11 cellular contexts compared by ENCODE assay signal in the genomic region with DNA sequence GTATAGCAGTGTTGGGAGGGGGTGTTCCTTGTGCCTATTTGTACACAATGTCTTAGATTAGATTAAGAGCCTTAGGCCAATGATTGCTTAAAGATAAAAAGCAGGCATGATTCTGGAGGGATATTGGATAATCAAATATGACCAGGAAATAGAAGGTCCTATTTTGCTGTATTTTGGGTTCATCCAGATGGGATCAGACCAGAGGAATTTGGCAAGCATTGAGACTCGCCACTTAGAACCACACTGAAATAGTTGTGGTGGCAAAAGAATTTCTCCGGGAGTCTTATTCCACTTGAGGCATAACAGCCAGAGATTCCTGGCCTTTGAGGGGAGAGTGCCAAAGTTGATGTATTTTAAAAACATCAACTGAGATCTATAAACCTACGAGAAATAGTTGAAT.
DNase-seq lines count a peak whose midpoint lies in the region; ATAC-seq, FAIRE-seq and TF ChIP-seq lines count a peak whose summit lies in the region.
"Had no signal": no experiment of that assay in that cellular context is flagged by ENCODE, and none has a peak within 500 bp of the region (broad histone marks: within the 10 kb centered on the region; RNA-seq: fewer than 3 reads in every experiment).

No MANE protein-coding gene starts in this region.

- peak; percentile 99 for FAIRE-seq in HTR-8/SVneo (lab: Jason Lieb, UNC)
- no peak for FAIRE-seq in bronchial epithelial cell (lab: Jason Lieb, UNC)
- FAIRE-seq in GM12892 (lab: Jason Lieb, UNC) = no peak
- FAIRE-seq: GM19239 had no signal

- H3K27me3 ChIP-seq in A673 (replicated peaks; ENCODE audit: insufficient read depth, low read depth, low read length, poor library complexity) (no peaks in the 10 kb centered on the region), bronchial epithelial cell (ENCODE audit: control insufficient read depth, insufficient read depth, low read length) (no peaks in the 10 kb centered on the region)

- peaks cover 36% of the 10 kb centered on the region for H3K4me1 ChIP-seq in A673 (ENCODE audit: insufficient read depth, low read length, poor library complexity, severe bottlenecking)

- no peak overlapping the region for H3K27ac ChIP-seq in A673 (ENCODE audit: low read depth, low read length, poor library complexity, severe bottlenecking)
- H3K27ac ChIP-seq: C4-2B had no signal

- peaks cover 5% of the 10 kb centered on the region for H3K9me3 ChIP-seq in A673 (ENCODE audit: low read depth, low read length, poor library complexity, severe bottlenecking)

- peaks cover 11% of the 10 kb centered on the region for H3K9me3 Mint-ChIP-seq in stimulated activated memory B cell treated with anti-CD40 and anti-IgM and Interleukin-4, amounts not matched to agents 10 μg/mL and 1 μg/mL and 100 μg/mL, for 72 hours

- no peak overlapping the region for H3K27ac Mint-ChIP-seq in stimulated activated memory B cell treated with anti-CD40 and anti-IgM and Interleukin-4, amounts not matched to agents 10 μg/mL and 1 μg/mL and 100 μg/mL, for 72 hours
- H3K27ac Mint-ChIP-seq: activated CD4-positive, alpha-beta T cell treated with anti-CD3 and anti-CD28 coated beads for 36 hours had no signal

- DNase-seq in A673 (ENCODE audit: low spot score) (peak; percentile 49), HTR-8/SVneo (ENCODE audit: insufficient read length, low spot score) (peak; percentile 98), bronchial epithelial cell (ENCODE audit: low read depth) (peak; percentile 67), mucosa of gallbladder (ENCODE audit: low spot score) (peak; percentile 41), HUDEP-2 (lab: John Stamatoyannopoulos, UW; ENCODE audit: unreplicated experiment in 76 of 76) (no peak), pons (ENCODE audit: low spot score) (no peak), GM12892 (ENCODE audit: insufficient read length) (no peak)
- DNase-seq: activated CD4-positive, alpha-beta T cell treated with anti-CD3 and anti-CD28 coated beads for 36 hours had no signal

- ATAC-seq in stimulated activated memory B cell treated with anti-CD40 and anti-IgM and Interleukin-4, amounts not matched to agents 10 μg/mL and 1 μg/mL and 100 μg/mL, for 72 hours = no peak
- ATAC-seq: activated CD4-positive, alpha-beta T cell treated with anti-CD3 and anti-CD28 coated beads for 36 hours had no signal

- intact Hi-C loops in A673 (cut with micrococcal nuclease; ENCODE audit: unreplicated experiment) = no loop called here

- no peak overlapping the region for H3K4me3 Mint-ChIP-seq in stimulated activated memory B cell treated with anti-CD40 and anti-IgM and Interleukin-4, amounts not matched to agents 10 μg/mL and 1 μg/mL and 100 μg/mL, for 72 hours
- H3K4me3 Mint-ChIP-seq: activated CD4-positive, alpha-beta T cell treated with anti-CD3 and anti-CD28 coated beads for 36 hours had no signal

- H3K4me1 Mint-ChIP-seq in stimulated activated memory B cell treated with anti-CD40 and anti-IgM and Interleukin-4, amounts not matched to agents 10 μg/mL and 1 μg/mL and 100 μg/mL, for 72 hours = no peaks in the 10 kb centered on the region

- no TSS peak for BruUV-seq in A673 (replicated peaks; lab: Mats Ljungman, UMichigan)

- TF ChIP-seq CTCF in A673 (conservative IDR thresholded peaks at IDR 0.05; ENCODE audit: low read depth, low read length) (no peak), bronchial epithelial cell (IDR thresholded peaks at IDR 0.05; ENCODE audit: insufficient read depth, low read length, severe bottlenecking) (no peak)

- H3K36me3 ChIP-seq in A673 (ENCODE audit: insufficient read depth, low read length, poor library complexity, severe bottlenecking) = no peaks in the 10 kb centered on the region
- no peaks in the 10 kb centered on the region for H3K36me3 ChIP-seq in bronchial epithelial cell (ENCODE audit: control insufficient read depth, insufficient read depth, low read length)

- no peak overlapping the region for H3K4me3 ChIP-seq in A673 (ENCODE audit: low read depth, low read length, poor library complexity, severe bottlenecking)
- H3K4me3 ChIP-seq in bronchial epithelial cell (ENCODE audit: low read depth, low read length) = no peak overlapping the region

- POLR2A ChIA-PET in A673 (lab: Charles Lee; ENCODE audit: low non-redundant PET) = no interaction called here

- CTCF ChIA-PET in A673 (lab: Charles Lee) = no interaction called here

- TF ChIP-seq POLR2A in GM12892 (IDR thresholded peaks at IDR 0.05; ENCODE audit: low read depth, low read length) = no peak

- H3K27me3 Mint-ChIP-seq in stimulated activated memory B cell treated with anti-CD40 and anti-IgM and Interleukin-4, amounts not matched to agents 10 μg/mL and 1 μg/mL and 100 μg/mL, for 72 hours = no peaks in the 10 kb centered on the region
- H3K27me3 Mint-ChIP-seq: activated CD4-positive, alpha-beta T cell treated with anti-CD3 and anti-CD28 coated beads for 36 hours had no signal

- peaks cover 29% of the 10 kb centered on the region for H3K36me3 Mint-ChIP-seq in stimulated activated memory B cell treated with anti-CD40 and anti-IgM and Interleukin-4, amounts not matched to agents 10 μg/mL and 1 μg/mL and 100 μg/mL, for 72 hours

Comparison
In these comparisons a context has a peak if more than half of its experiments do, and no peak if none do; other contexts are left out.
1. DNase-seq: peak in A673 (single experiment), HTR-8/SVneo (single experiment), bronchial epithelial cell (single experiment) and mucosa of gallbladder (single experiment); none in HUDEP-2 (0 of 76), pons (single experiment) and GM12892 (single experiment).